Comparison of ENCODE assay signal across 31 cellular contexts in genomic region chr3:59150039-59150438, GRCh38.
DNase-seq lines count a peak whose midpoint lies in the region; ATAC-seq and TF ChIP-seq lines count a peak whose summit lies in the region.
"Had no signal": no experiment of that assay in that cellular context is flagged by ENCODE, and none has a peak within 500 bp of the region (broad histone marks: within the 10 kb centered on the region; RNA-seq: fewer than 3 reads in every experiment).

No MANE protein-coding gene starts in this region.

- H3K27me3 Mint-ChIP-seq in Calu3 (ENCODE audit: unreplicated experiment), result no peaks in the 10 kb centered on the region

- BruUV-seq in Calu3 (replicated peaks; lab: Mats Ljungman, UMichigan), result no TSS peak

- TF ChIP-seq CTCF in Calu3 (IDR thresholded peaks at IDR 0.05; ENCODE audit: unreplicated experiment), result no peak

- H3K4me1 ChIP-seq in HUES48 (ENCODE audit: control insufficient read depth, insufficient read depth, low read length) (peaks cover 7% of the 10 kb centered on the region; the same call in 1 of the 2 replicates), iPS-20b (ENCODE audit: insufficient read depth, low read length) (peaks cover 9% of the 10 kb centered on the region; the same call in 1 of the 2 replicates)
- H3K4me1 ChIP-seq: BLaER1 treated with 17β-estradiol and CSF1 and Interleukin-3, amounts not matched to agents 10 nM and 100 nM; Caco-2; HAP-1; left ventricle myocardium inferior had no signal

- H3K27me3 ChIP-seq in HUES48 (ENCODE audit: control insufficient read depth, insufficient read depth, low read length), result no peaks in the 10 kb centered on the region
- H3K27me3 ChIP-seq in iPS-20b (ENCODE audit: insufficient read depth, low read length), result no peaks in the 10 kb centered on the region
- H3K27me3 ChIP-seq: BLaER1 treated with 17β-estradiol and CSF1 and Interleukin-3, amounts not matched to agents 10 nM and 100 nM had no signal

- no peaks in the 10 kb centered on the region for H3K36me3 Mint-ChIP-seq in Calu3 (ENCODE audit: insufficient read depth, unreplicated experiment)
- H3K36me3 Mint-ChIP-seq: activated naive CD8-positive, alpha-beta T cell treated with anti-CD3 and anti-CD28 coated beads for 36 hours; stimulated activated effector memory CD8-positive, alpha-beta T cell treated with anti-CD3 and anti-CD28 coated beads, Interleukin-12 subunit alpha, Interleukin-12 subunit beta, amount 100 ng/mL, for 72 hours had no signal

- H3K4me1 Mint-ChIP-seq in Calu3 (ENCODE audit: low read depth, unreplicated experiment), result no peaks in the 10 kb centered on the region
- H3K4me1 Mint-ChIP-seq: activated B cell treated with CpG ODN at 0.5 μM for 24 hours; activated naive CD8-positive, alpha-beta T cell treated with anti-CD3 and anti-CD28 coated beads for 36 hours; mesothelial cell of epicardium; naive thymus-derived CD4-positive, alpha-beta T cell; stimulated activated effector memory CD8-positive, alpha-beta T cell treated with anti-CD3 and anti-CD28 coated beads, Interleukin-12 subunit alpha, Interleukin-12 subunit beta, amount 100 ng/mL, for 72 hours had no signal

- H3K9me3 ChIP-seq in HUES48 (ENCODE audit: control insufficient read depth, insufficient read depth, low read length) (no peaks in the 10 kb centered on the region), iPS-20b (ENCODE audit: insufficient read depth, low read depth, low read length) (peaks cover 9% of the 10 kb centered on the region)
- H3K9me3 ChIP-seq: Caco-2, HAP-1 had no signal

- H3K27ac Mint-ChIP-seq in Calu3 (ENCODE audit: unreplicated experiment), result no peak overlapping the region
- H3K27ac Mint-ChIP-seq: activated B cell treated with CpG ODN at 0.5 μM for 24 hours; activated naive CD8-positive, alpha-beta T cell treated with anti-CD3 and anti-CD28 coated beads for 36 hours; activated T-helper 2 cell treated with anti-CD3 and anti-CD28 coated beads, Interferon-gamma antibody, Interleukin-2, Interleukin-4, amounts not matched to agents 10 μg/mL and 5 μg/mL and 100 μg/mL, durations not matched to agents 14 hours and 24 hours and 36 hours; mesothelial cell of epicardium; naive thymus-derived CD4-positive, alpha-beta T cell; stimulated activated effector memory CD8-positive, alpha-beta T cell treated with anti-CD3 and anti-CD28 coated beads, Interleukin-12 subunit alpha, Interleukin-12 subunit beta, amount 100 ng/mL, for 72 hours had no signal

- H3K36me3 ChIP-seq in HUES48 (ENCODE audit: control insufficient read depth, insufficient read depth, low read length) (no peaks in the 10 kb centered on the region), iPS-20b (ENCODE audit: insufficient read depth, low read depth, low read length) (no peaks in the 10 kb centered on the region)
- H3K36me3 ChIP-seq: BLaER1 treated with 17β-estradiol and CSF1 and Interleukin-3, amounts not matched to agents 10 nM and 100 nM; HAP-1; left ventricle myocardium inferior had no signal

- H3K9me3 Mint-ChIP-seq in Calu3 (ENCODE audit: low read depth, unreplicated experiment), result no peaks in the 10 kb centered on the region

- intact Hi-C loops in Calu3 (cut with micrococcal nuclease; ENCODE audit: unreplicated experiment), result no loop called here

- no peak overlapping the region for H3K9ac ChIP-seq in HUES48 (ENCODE audit: low read depth, low read length)
- no peak overlapping the region for H3K9ac ChIP-seq in iPS-20b (ENCODE audit: low read depth, low read length)
- H3K9ac ChIP-seq: BLaER1 treated with 17β-estradiol and CSF1 and Interleukin-3, amounts not matched to agents 10 nM and 100 nM had no signal

- no peak for ATAC-seq in HG03097 (IDR thresholded peaks at IDR 0.05; ENCODE audit: low FRiP score, unreplicated experiment)
- no peak for ATAC-seq in HG02642 (IDR thresholded peaks at IDR 0.05; ENCODE audit: poor library complexity, unreplicated experiment)
- ATAC-seq: naive thymus-derived CD4-positive, alpha-beta T cell; stimulated activated effector memory CD8-positive, alpha-beta T cell treated with anti-CD3 and anti-CD28 coated beads, Interleukin-12 subunit alpha, Interleukin-12 subunit beta, amount 100 ng/mL, for 72 hours had no signal

- CTCF ChIA-PET in Calu3 (lab: Charles Lee), result no interaction called here

- DNase-seq in Calu3 (peak; percentile 6), SW480 (ENCODE audit: low spot score) (peak; percentile 2), COLO668 (lab: John Stamatoyannopoulos, UW; ENCODE audit: unreplicated experiment) (no peak), NCI-H1930 (lab: John Stamatoyannopoulos, UW) (no peak)
- DNase-seq: ACHN; activated B cell treated with CpG ODN at 0.5 μM for 24 hours; activated CD4-positive, alpha-beta T cell treated with anti-CD3 and anti-CD28 coated beads, Interleukin-2, amount 50 U/mL, for 48 hours; activated naive CD8-positive, alpha-beta T cell treated with anti-CD3 and anti-CD28 coated beads for 36 hours; Caco-2; central memory CD4-positive, alpha-beta T cell; dermis blood vessel endothelial cell; DMS79 treated with DMSO at 0.1 percent for 48 hours; glutamatergic neuron; left ventricle myocardium inferior; naive thymus-derived CD4-positive, alpha-beta T cell; NCI-H1694 treated with DMSO at 0.1 percent for 48 hours; NCI-H774; retina; stimulated activated CD4-positive, alpha-beta T cell treated with anti-CD3 and anti-CD28 coated beads, Interleukin-2, amount 100 ng/mL, for 24 hours; substantia nigra; T1000 had no signal

- no peak overlapping the region for H3K4me3 Mint-ChIP-seq in Calu3 (ENCODE audit: low read depth, unreplicated experiment)
- H3K4me3 Mint-ChIP-seq: activated B cell treated with CpG ODN at 0.5 μM for 24 hours; activated naive CD8-positive, alpha-beta T cell treated with anti-CD3 and anti-CD28 coated beads for 36 hours; mesothelial cell of epicardium; naive thymus-derived CD4-positive, alpha-beta T cell; stimulated activated effector memory CD8-positive, alpha-beta T cell treated with anti-CD3 and anti-CD28 coated beads, Interleukin-12 subunit alpha, Interleukin-12 subunit beta, amount 100 ng/mL, for 72 hours had no signal

- H3K4me3 ChIP-seq in HUES48 (ENCODE audit: low read depth, low read length), result 0 out of 2 replicates have a peak overlapping the region, but pooled peaks have one; percentile 7
- peak overlapping the region; percentile 41; the same call in 1 of the 2 replicates for H3K4me3 ChIP-seq in iPS-20b (ENCODE audit: low read length)
- H3K4me3 ChIP-seq: BLaER1 treated with 17β-estradiol and CSF1 and Interleukin-3, amounts not matched to agents 10 nM and 100 nM; HAP-1; left ventricle myocardium inferior; smooth muscle cell had no signal

- H3K27ac ChIP-seq in HUES48 (ENCODE audit: low read depth, low read length), result no peak overlapping the region
- H3K27ac ChIP-seq in iPS-20b (ENCODE audit: low read length), result no peak overlapping the region
- H3K27ac ChIP-seq: BLaER1 treated with 17β-estradiol and CSF1 and Interleukin-3, amounts not matched to agents 10 nM and 100 nM; left ventricle myocardium inferior had no signal

Comparison
In these comparisons a context has a peak if more than half of its experiments do, and no peak if none do; other contexts are left out.
1. DNase-seq: peak in Calu3 (single experiment) and SW480 (single experiment); none in COLO668 (single experiment) and NCI-H1930 (0 of 2).